In the genomic region with DNA sequence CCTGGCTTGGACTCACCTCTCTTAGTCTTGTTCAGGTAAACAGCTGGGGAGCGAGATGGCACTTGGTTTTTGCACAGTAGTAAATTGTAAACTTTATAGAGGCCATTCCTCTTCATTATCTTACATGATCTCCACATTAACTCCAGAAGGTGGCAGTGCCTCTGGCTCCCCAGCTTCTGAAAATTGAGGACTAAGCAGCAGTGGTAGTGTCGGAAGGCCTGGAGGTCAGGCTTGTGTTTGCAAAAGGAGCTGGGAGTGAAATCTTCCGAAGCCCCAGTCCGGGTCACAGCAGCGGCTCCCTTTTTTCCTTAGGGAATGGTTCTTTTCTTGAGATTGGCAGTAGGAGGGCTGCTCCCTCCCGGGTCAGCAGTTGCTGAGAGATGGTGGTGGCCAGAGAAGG, we compare ENCODE assay signal across 1 cellular context.
TF ChIP-seq lines count a peak whose summit lies in the region.

No MANE protein-coding gene starts in this region.

TF ChIP-seq in GM23338, 12 proteins besides CTCF, POLR2A, EP300 and RAD21 (continued from another document):
- TF ChIP-seq ZNF462 (CRISPR knock-in tag; IDR thresholded peaks at IDR 0.05) (no peak), JUNB (IDR thresholded peaks at IDR 0.05; ENCODE audit: unreplicated experiment) (no peak), ZNF331 (CRISPR knock-in tag; IDR thresholded peaks at IDR 0.05; ENCODE audit: low read depth) (no peak), NANOG (IDR thresholded peaks at IDR 0.05; ENCODE audit: borderline replicate concordance) (no peak), ZNF114 (CRISPR knock-in tag; IDR thresholded peaks at IDR 0.05) (no peak), STAT1 (IDR thresholded peaks at IDR 0.05; ENCODE audit: unreplicated experiment) (no peak), POLR2AphosphoS5 (IDR thresholded peaks at IDR 0.05; ENCODE audit: low read depth) (no peak)
- TF ChIP-seq, protein P1, sequence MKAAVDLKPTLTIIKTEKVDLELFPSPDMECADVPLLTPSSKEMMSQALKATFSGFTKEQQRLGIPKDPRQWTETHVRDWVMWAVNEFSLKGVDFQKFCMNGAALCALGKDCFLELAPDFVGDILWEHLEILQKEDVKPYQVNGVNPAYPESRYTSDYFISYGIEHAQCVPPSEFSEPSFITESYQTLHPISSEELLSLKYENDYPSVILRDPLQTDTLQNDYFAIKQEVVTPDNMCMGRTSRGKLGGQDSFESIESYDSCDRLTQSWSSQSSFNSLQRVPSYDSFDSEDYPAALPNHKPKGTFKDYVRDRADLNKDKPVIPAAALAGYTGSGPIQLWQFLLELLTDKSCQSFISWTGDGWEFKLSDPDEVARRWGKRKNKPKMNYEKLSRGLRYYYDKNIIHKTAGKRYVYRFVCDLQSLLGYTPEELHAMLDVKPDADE (IDR thresholded peaks at IDR 0.05): no peak
